1 cellular context compared by ENCODE assay signal in genomic region chr13:38381840-38382239, GRCh38.
TF ChIP-seq lines count a peak whose summit lies in the region.

No MANE protein-coding gene starts in this region.

TF ChIP-seq in H1, 55 proteins besides CTCF, POLR2A, EP300 and RAD21:
- TF ChIP-seq POU5F1 (IDR thresholded peaks at IDR 0.05; ENCODE audit: low read depth, low read length) (no peak), YY1 (IDR thresholded peaks at IDR 0.05; ENCODE audit: low read depth, low read length) (no peak), TCF12 (IDR thresholded peaks at IDR 0.05; ENCODE audit: low read depth, low read length) (no peak), SP1 (IDR thresholded peaks at IDR 0.05; ENCODE audit: low read depth, low read length) (no peak), RFX5 (IDR thresholded peaks at IDR 0.05; ENCODE audit: borderline replicate concordance, low read depth, low read length) (no peak), JUN (IDR thresholded peaks at IDR 0.05; ENCODE audit: low read depth, low read length) (no peak), RXRA (IDR thresholded peaks at IDR 0.05; ENCODE audit: insufficient read depth, low read depth, low read length) (no peak), CHD1 (IDR thresholded peaks at IDR 0.05; ENCODE audit: low read depth, low read length) (no peak), SRF (IDR thresholded peaks at IDR 0.05; ENCODE audit: low read depth, low read length) (no peak), ZNF274 (IDR thresholded peaks at IDR 0.05; ENCODE audit: borderline replicate concordance, extremely low read depth, low read length) (no peak), TAF1 (IDR thresholded peaks at IDR 0.05; ENCODE audit: low read depth, low read length) (no peak)
